ENCODE assay signal across 8 cellular contexts in genomic region chr17:75012320-75013076, GRCh38. TPM values are rescaled to one million over a fixed set of nuclear protein-coding genes. Genes with fewer than 3 reads are reported as not detected.
DNase-seq lines count a peak whose midpoint lies in the region; ATAC-seq and TF ChIP-seq lines count a peak whose summit lies in the region.

Gene MRPL58, plus strand, starts transcription at chr17:75012670. Its CDS starts 17 bp downstream, at chr17:75012687.

- H3K9me3 ChIP-seq in neuronal stem cell (replicated peaks in 1 of 2; ENCODE audit: control insufficient read depth in 2 of 2, insufficient read depth in 1 of 2, low read depth in 1 of 2, low read length in 2 of 2), result peaks cover 0 to 2% of the 10 kb centered on the region in 2 donors
- H3K9me3 ChIP-seq in subcutaneous abdominal adipose tissue (ENCODE audit: control insufficient read depth in 5 of 5, low read length in 5 of 5), result no peaks in the 10 kb centered on the region

- H3K9me3 Mint-ChIP-seq in GM23338, result no peaks in the 10 kb centered on the region; the same call in 1 of the 3 replicates

- H3K79me2 ChIP-seq in GM23338 (replicated peaks; ENCODE audit: insufficient read depth), result peaks cover 19% of the 10 kb centered on the region

- H2BK15ac ChIP-seq in neuronal stem cell (ENCODE audit: low read length), result no peak within 1 kb of the TSS

- no peak within 1 kb of the TSS for H2AK5ac ChIP-seq in neuronal stem cell (ENCODE audit: low read depth, low read length)

- H3K4me3 Mint-ChIP-seq in GM23338, result peak within 1 kb of the TSS; percentile 84

- H3K4me3 ChIP-seq in GM23338, result peak within 1 kb of the TSS; percentile 88
- H3K4me3 ChIP-seq in neuronal stem cell (ENCODE audit: low read length in 2 of 2), result peak within 1 kb of the TSS; percentile 76 to 94
- peak within 1 kb of the TSS; percentile 77 to 97 (median 95) for H3K4me3 ChIP-seq in subcutaneous abdominal adipose tissue (ENCODE audit: low read depth in 1 of 5, low read length in 5 of 5)

- H3K4ac ChIP-seq in neuronal stem cell (ENCODE audit: low read length), result no peak within 1 kb of the TSS

- H3K27ac ChIP-seq in GM23338 (ENCODE audit: low read depth) (peak within 1 kb of the TSS; percentile 100), neuronal stem cell (replicated peaks; ENCODE audit: low read length) (peak within 1 kb of the TSS; percentile 75), subcutaneous abdominal adipose tissue (ENCODE audit: low read depth, low read length) (peak within 1 kb of the TSS; percentile 85)

- no peak within 1 kb of the TSS for H3K14ac ChIP-seq in neuronal stem cell (ENCODE audit: low read length)

- DNase-seq in ELR (ENCODE audit: low read depth) (peak; percentile 96), GM23338 (ENCODE audit: low spot score) (peak; percentile 97), Kasumi-1 (lab: John Stamatoyannopoulos, UW) (peak; percentile 88 to 90), SHP77 treated with DMSO at 0.1 percent for 48 hours (lab: John Stamatoyannopoulos, UW) (peak; percentile 88), foreskin melanocyte (peak; percentile 83), neuronal stem cell (ENCODE audit: low spot score) (peak; percentile 88)
- DNase-seq in activated gamma-delta T cell treated with anti-CD3 and anti-CD28 coated beads, Interleukin-2, amount 50 U/mL, for 16 hours (ENCODE audit: low read depth), result peak; percentile 68

- H3K9ac ChIP-seq in neuronal stem cell (ENCODE audit: low read depth, low read length, poor library complexity) (peak within 1 kb of the TSS; percentile 93), subcutaneous abdominal adipose tissue (ENCODE audit: low read length in 5 of 5) (peak within 1 kb of the TSS; percentile 73 to 97 (median 89))

- peaks cover 4% of the 10 kb centered on the region for H3K27me3 Mint-ChIP-seq in GM23338 (ENCODE audit: insufficient read depth, low read depth, poor library complexity)

- peak within 1 kb of the TSS; percentile 94 for H3K18ac ChIP-seq in neuronal stem cell (ENCODE audit: low read length)

- H2AFZ ChIP-seq in GM23338, result peak within 1 kb of the TSS; percentile 100
- H2AFZ ChIP-seq in neuronal stem cell (ENCODE audit: low read length), result peak within 1 kb of the TSS; percentile 87

- H3K79me1 ChIP-seq in neuronal stem cell (ENCODE audit: low read depth, low read length), result no peaks in the 10 kb centered on the region

- H3K27me3 ChIP-seq in GM23338 (ENCODE audit: insufficient read depth) (no peaks in the 10 kb centered on the region), neuronal stem cell (ENCODE audit: control insufficient read depth in 3 of 3, insufficient read depth in 3 of 3, low read depth in 1 of 3, low read length in 3 of 3) (no peaks in the 10 kb centered on the region), subcutaneous abdominal adipose tissue (ENCODE audit: control insufficient read depth in 5 of 5, insufficient read depth in 4 of 5, low read length in 5 of 5) (no peaks in the 10 kb centered on the region)

- peaks cover 26% of the 10 kb centered on the region for H3K4me1 Mint-ChIP-seq in GM23338

- H4K91ac ChIP-seq in neuronal stem cell (ENCODE audit: low read depth, low read length, poor library complexity), result no peak within 1 kb of the TSS

- H3K9me2 ChIP-seq in GM23338 (ENCODE audit: insufficient read depth), result no peaks in the 10 kb centered on the region

- no peak within 1 kb of the TSS for H4K8ac ChIP-seq in neuronal stem cell (ENCODE audit: low read depth, low read length)

- H3K27ac Mint-ChIP-seq in GM23338, result peak within 1 kb of the TSS; percentile 96

- peaks cover 20% of the 10 kb centered on the region for H3K4me1 ChIP-seq in GM23338 (ENCODE audit: insufficient read depth)
- peaks cover 7 to 12% of the 10 kb centered on the region in 2 donors for H3K4me1 ChIP-seq in neuronal stem cell (ENCODE audit: control insufficient read depth in 2 of 2, insufficient read depth in 1 of 2, low read depth in 1 of 2, low read length in 2 of 2)
- H3K4me1 ChIP-seq in subcutaneous abdominal adipose tissue (ENCODE audit: control insufficient read depth in 5 of 5, insufficient read depth in 5 of 5, low read length in 5 of 5), result peaks cover 8 to 28% (median 27%) of the 10 kb centered on the region in 5 donors

- H3K4me2 ChIP-seq in GM23338 (peak within 1 kb of the TSS; percentile 99), neuronal stem cell (ENCODE audit: insufficient read depth, low read length, poor library complexity, severe bottlenecking) (peak within 1 kb of the TSS; percentile 69)

- no CpG with 5 or more reads among the region's 65 CpGs for WGBS in neuronal stem cell (ENCODE audit: extremely low coverage in 2 of 2, insufficient read length in 2 of 2, insufficient replicate concordance in 1 of 2), 2 donors

- TF ChIP-seq CTCF in GM23338 (conservative IDR thresholded peaks at IDR 0.05; ENCODE audit: low read depth in 2 of 2), result peak in 1 of 2 experiments; percentile 30; a peak in 1 of 4 replicates

- no peak within 1 kb of the TSS for H2BK120ac ChIP-seq in neuronal stem cell (ENCODE audit: low read depth, low read length)

- no peaks in the 10 kb centered on the region for H4K20me1 ChIP-seq in GM23338 (replicated peaks; ENCODE audit: insufficient read depth)

- H3K23ac ChIP-seq in neuronal stem cell (ENCODE audit: low read depth, low read length, poor library complexity), result peak within 1 kb of the TSS; percentile 92

- no peaks in the 10 kb centered on the region for H3K36me3 ChIP-seq in GM23338 (ENCODE audit: insufficient read depth)
- H3K36me3 ChIP-seq in neuronal stem cell (replicated peaks in 1 of 2; ENCODE audit: control insufficient read depth in 2 of 2, insufficient read depth in 2 of 2, low read length in 2 of 2), result peaks cover 3 to 16% of the 10 kb centered on the region in 2 donors
- H3K36me3 ChIP-seq in subcutaneous abdominal adipose tissue (ENCODE audit: control insufficient read depth in 5 of 5, insufficient read depth in 5 of 5, low read length in 5 of 5), result peaks cover 0 to 9% (median 4%) of the 10 kb centered on the region in 5 donors

- peak; percentile 88 for ATAC-seq in GM23338

- H3F3A ChIP-seq in GM23338 (replicated peaks; ENCODE audit: low read depth), result peaks cover 14% of the 10 kb centered on the region

- peak within 1 kb of the TSS; percentile 85 for H2BK5ac ChIP-seq in neuronal stem cell (ENCODE audit: low read length)

- peaks cover 19% of the 10 kb centered on the region for H3K36me3 Mint-ChIP-seq in GM23338 (ENCODE audit: low read depth)

- H2BK12ac ChIP-seq in neuronal stem cell (ENCODE audit: low read length), result no peak within 1 kb of the TSS

TF ChIP-seq in GM23338, 12 proteins besides CTCF, POLR2A, EP300 and RAD21 (continues in another document):
- TF ChIP-seq POLR2AphosphoS5 (IDR thresholded peaks at IDR 0.05; ENCODE audit: low read depth), result peak; percentile 89
- TF ChIP-seq NANOG (IDR thresholded peaks at IDR 0.05; ENCODE audit: borderline replicate concordance), result no peak
- TF ChIP-seq CREB1 (CRISPR knock-in tag; IDR thresholded peaks at IDR 0.05; ENCODE audit: low read depth), result peak; percentile 81
- no peak for TF ChIP-seq JUNB (IDR thresholded peaks at IDR 0.05; ENCODE audit: unreplicated experiment)
- no peak for TF ChIP-seq EZH2phosphoT487 (IDR thresholded peaks at IDR 0.05; ENCODE audit: unreplicated experiment)

RNA-seq across cellular contexts. Expression of gene MRPL58, which starts in this region (rescaled TPM):
- 38.0 and 48.5 TPM in 2 replicates for total RNA-seq in GM23338 (2014; rRNA removed; shearing (Covaris generic))
- 66.7 and 68.0 TPM in 2 replicates for polyA plus RNA-seq in GM23338 (2016; fragmentation: Nextera tagmentation; extraction: Ambion mirVana)
- polyA plus RNA-seq in neuronal stem cell (2013, experiment 1 of 2), result 34.0 TPM
- polyA plus RNA-seq in neuronal stem cell (2013, experiment 2 of 2), result 32.1 TPM

Comparison
In these comparisons a context has a peak if more than half of its experiments do, and no peak if none do; other contexts are left out.
1. Peak in every context shown above with its lines: DNase-seq, ATAC-seq, H3K4me3 ChIP-seq and H3K27ac ChIP-seq.